ENCODE assay signal across 8 cellular contexts in genomic region chr14:68938515-68939423, GRCh38. TPM values are rescaled to one million over a fixed set of nuclear protein-coding genes. Genes with fewer than 3 reads are reported as not detected.
A peak's percentile ranks its signal among the peaks of the same experiment; 100 is the strongest.
DNase-seq lines count a peak whose midpoint lies in the region; ATAC-seq and TF ChIP-seq lines count a peak whose summit lies in the region.

No MANE protein-coding gene starts in this region.

- TF ChIP-seq CTCF in coronary artery (IDR thresholded peaks at IDR 0.05) = no peak
- TF ChIP-seq CTCF in uterus (IDR thresholded peaks at IDR 0.05) = no peak

- H3K36me3 ChIP-seq in mesodermal cell (ENCODE audit: control insufficient read depth, insufficient read depth, low read length) = peaks cover 60% of the 10 kb centered on the region
- H3K36me3 ChIP-seq in uterus = no peaks in the 10 kb centered on the region

- H3K27ac ChIP-seq in coronary artery (peak overlapping the region; percentile 92 to 96), mesodermal cell (ENCODE audit: low read depth, low read length, severe bottlenecking) (peak overlapping the region; percentile 93), uterus (peak overlapping the region; percentile 93 to 95)

- peaks cover 80% of the 10 kb centered on the region for H3K4me1 ChIP-seq in mesodermal cell (ENCODE audit: control insufficient read depth, insufficient read depth, low read length, poor library complexity, severe bottlenecking)
- H3K4me1 ChIP-seq in uterus = peaks cover 21 to 32% of the 10 kb centered on the region in 2 donors

- H3K9me3 ChIP-seq in mesodermal cell (ENCODE audit: control insufficient read depth, low read length) (no peaks in the 10 kb centered on the region), uterus (no peaks in the 10 kb centered on the region)

- DNase-seq in Right ventricle myocardium inferior (ENCODE audit: missing footprints) = peak; percentile 53
- no peak for DNase-seq in Right ventricle myocardium superior
- no peak for DNase-seq in coronary artery (ENCODE audit: low spot score)
- DNase-seq in uterus = peak; percentile 55 to 57
- DNase-seq in NCI-H446 (lab: John Stamatoyannopoulos, UW) = no peak
- DNase-seq in NCI-H1930 (lab: John Stamatoyannopoulos, UW) = no peak

- intact Hi-C loops in Right ventricle myocardium inferior (cut with DNase I) (no loop called here), Right ventricle myocardium superior (cut with DNase I) (no loop called here), uterus (cut with DNase I; ENCODE audit: low total_unique reads) (no loop called here)

- H3K4me3 ChIP-seq in coronary artery = peak overlapping the region; percentile 17
- no peak overlapping the region for H3K4me3 ChIP-seq in mesodermal cell (ENCODE audit: extremely low read depth, insufficient read depth, low read length, poor library complexity, severe bottlenecking)
- H3K4me3 ChIP-seq in uterus = no peak overlapping the region

- WGBS in mesodermal cell (ENCODE audit: insufficient coverage in 2 of 2), 2 experiments = 76 to 94% methylated on average over 3 to 4 of the region's 8 CpGs

- no peak for ATAC-seq in Right ventricle myocardium inferior
- no peak for ATAC-seq in Right ventricle myocardium superior (ENCODE audit: poor library complexity)
- ATAC-seq in GM18502 (IDR thresholded peaks at IDR 0.05; ENCODE audit: poor library complexity, unreplicated experiment) = no peak

- H3K27me3 ChIP-seq in uterus = no peaks in the 10 kb centered on the region

- no peak for TF ChIP-seq POLR2A in uterus (IDR thresholded peaks at IDR 0.05)

RNA-seq across cellular contexts. Expression of gene ACTN1, which starts 40.3 kb away (rescaled TPM):
- total RNA-seq in Right ventricle myocardium inferior = 136 TPM
- 92.5 TPM for total RNA-seq in Right ventricle myocardium superior
- polyA plus RNA-seq in mesodermal cell (2013, experiment 1 of 2) = 357 TPM
- polyA plus RNA-seq in mesodermal cell (2013, experiment 2 of 2) = 310 TPM
- 100 to 1,000 TPM; 147 to 538 (median 343) TPM for total RNA-seq in uterus

Comparison
In these comparisons a context has a peak if more than half of its experiments do, and no peak if none do; other contexts are left out.
1. DNase-seq: peak in Right ventricle myocardium inferior (single experiment) and uterus (2 of 2); none in Right ventricle myocardium superior (single experiment), coronary artery (single experiment), NCI-H446 (0 of 2) and NCI-H1930 (0 of 2).
2. Peak in every context shown above with its lines, with median percentiles within 50 percentile points of each other: H3K27ac ChIP-seq.